In genomic region chr6:30610065-30610464, GRCh38 we compare ENCODE assay signal across 1 cellular context.
A peak's percentile ranks its signal among the peaks of the same experiment; 100 is the strongest.
TF ChIP-seq lines count a peak whose summit lies in the region.

No MANE protein-coding gene starts in this region.

TF ChIP-seq in HCT116, 20 proteins besides CTCF, POLR2A, EP300 and RAD21:
- TF ChIP-seq ZFX (IDR thresholded peaks at IDR 0.05) (no peak), CBX3 (IDR thresholded peaks at IDR 0.05; ENCODE audit: low read depth) (no peak), EZH2 (IDR thresholded peaks at IDR 0.05) (no peak), SIN3A (IDR thresholded peaks at IDR 0.05; ENCODE audit: low read depth) (no peak), FOSL1 (IDR thresholded peaks at IDR 0.05; ENCODE audit: low read depth) (no peak), POLR2AphosphoS5 (IDR thresholded peaks at IDR 0.05; ENCODE audit: low read depth, low read length) (peak; percentile 65), SP1 (IDR thresholded peaks at IDR 0.05; ENCODE audit: low read depth) (no peak), CEBPB (IDR thresholded peaks at IDR 0.05; ENCODE audit: low read depth) (no peak)
